1 cellular context compared by ENCODE assay signal in the genomic region with DNA sequence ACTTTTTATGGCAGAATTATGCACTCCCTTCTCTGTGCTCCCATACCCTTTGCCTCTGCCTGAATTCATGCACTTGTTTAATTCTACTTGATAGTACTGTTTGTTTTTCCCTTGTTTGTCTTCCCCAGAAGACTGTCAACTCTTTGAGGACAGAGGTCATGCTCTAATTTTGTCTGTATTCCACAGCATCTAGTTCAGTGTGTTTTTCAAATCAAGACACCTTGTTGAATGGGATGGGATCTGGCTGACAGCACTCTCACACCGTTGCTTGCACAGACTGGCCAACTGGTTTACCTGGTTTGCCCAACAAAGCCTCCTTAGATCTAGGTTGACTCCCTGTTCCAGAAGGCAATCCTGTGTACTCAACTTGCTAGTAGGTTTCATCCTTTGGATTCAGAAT.
TF ChIP-seq lines count a peak whose summit lies in the region.

No MANE protein-coding gene starts in this region.

TF ChIP-seq in liver, 16 proteins besides CTCF, POLR2A, EP300 and RAD21 (continued from another document):
- TF ChIP-seq, protein P1, sequence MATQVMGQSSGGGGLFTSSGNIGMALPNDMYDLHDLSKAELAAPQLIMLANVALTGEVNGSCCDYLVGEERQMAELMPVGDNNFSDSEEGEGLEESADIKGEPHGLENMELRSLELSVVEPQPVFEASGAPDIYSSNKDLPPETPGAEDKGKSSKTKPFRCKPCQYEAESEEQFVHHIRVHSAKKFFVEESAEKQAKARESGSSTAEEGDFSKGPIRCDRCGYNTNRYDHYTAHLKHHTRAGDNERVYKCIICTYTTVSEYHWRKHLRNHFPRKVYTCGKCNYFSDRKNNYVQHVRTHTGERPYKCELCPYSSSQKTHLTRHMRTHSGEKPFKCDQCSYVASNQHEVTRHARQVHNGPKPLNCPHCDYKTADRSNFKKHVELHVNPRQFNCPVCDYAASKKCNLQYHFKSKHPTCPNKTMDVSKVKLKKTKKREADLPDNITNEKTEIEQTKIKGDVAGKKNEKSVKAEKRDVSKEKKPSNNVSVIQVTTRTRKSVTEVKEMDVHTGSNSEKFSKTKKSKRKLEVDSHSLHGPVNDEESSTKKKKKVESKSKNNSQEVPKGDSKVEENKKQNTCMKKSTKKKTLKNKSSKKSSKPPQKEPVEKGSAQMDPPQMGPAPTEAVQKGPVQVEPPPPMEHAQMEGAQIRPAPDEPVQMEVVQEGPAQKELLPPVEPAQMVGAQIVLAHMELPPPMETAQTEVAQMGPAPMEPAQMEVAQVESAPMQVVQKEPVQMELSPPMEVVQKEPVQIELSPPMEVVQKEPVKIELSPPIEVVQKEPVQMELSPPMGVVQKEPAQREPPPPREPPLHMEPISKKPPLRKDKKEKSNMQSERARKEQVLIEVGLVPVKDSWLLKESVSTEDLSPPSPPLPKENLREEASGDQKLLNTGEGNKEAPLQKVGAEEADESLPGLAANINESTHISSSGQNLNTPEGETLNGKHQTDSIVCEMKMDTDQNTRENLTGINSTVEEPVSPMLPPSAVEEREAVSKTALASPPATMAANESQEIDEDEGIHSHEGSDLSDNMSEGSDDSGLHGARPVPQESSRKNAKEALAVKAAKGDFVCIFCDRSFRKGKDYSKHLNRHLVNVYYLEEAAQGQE (IDR thresholded peaks at IDR 0.05) = peak; percentile 62
- TF ChIP-seq FOXA1 (IDR thresholded peaks at IDR 0.05) (peak; percentile 81), SP1 (IDR thresholded peaks at IDR 0.05) (peak; percentile 92), TAF1 (conservative IDR thresholded peaks at IDR 0.05) (no peak), FOXA2 (IDR thresholded peaks at IDR 0.05) (peak; percentile 89), EGR1 (IDR thresholded peaks at IDR 0.05; ENCODE audit: low read depth in 2 of 2) (peak; percentile 37 to 77), HNF4A (conservative IDR thresholded peaks at IDR 0.05) (peak; percentile 80 to 84), NR2F2 (IDR thresholded peaks at IDR 0.05) (peak; percentile 36), RXRA (IDR thresholded peaks at IDR 0.05) (peak; percentile 90 to 96)
- TF ChIP-seq, protein P2, sequence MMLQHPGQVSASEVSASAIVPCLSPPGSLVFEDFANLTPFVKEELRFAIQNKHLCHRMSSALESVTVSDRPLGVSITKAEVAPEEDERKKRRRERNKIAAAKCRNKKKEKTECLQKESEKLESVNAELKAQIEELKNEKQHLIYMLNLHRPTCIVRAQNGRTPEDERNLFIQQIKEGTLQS (IDR thresholded peaks at IDR 0.05) = no peak
